Comparison of ENCODE assay signal across 8 cellular contexts in genomic region chr16:2882460-2883026, GRCh38. TPM values are rescaled to one million over a fixed set of nuclear protein-coding genes. Genes with fewer than 3 reads are reported as not detected.
DNase-seq lines count a peak whose midpoint lies in the region; ATAC-seq and TF ChIP-seq lines count a peak whose summit lies in the region.

No MANE protein-coding gene starts in this region.

- H3K36me3 ChIP-seq in adrenal gland (replicated peaks in 1 of 2) (no peaks in the 10 kb centered on the region), heart left ventricle (no peaks in the 10 kb centered on the region), trophoblast cell (ENCODE audit: control insufficient read depth in 1 of 2, insufficient read depth in 2 of 2, low read length in 2 of 2) (no peaks in the 10 kb centered on the region)

- peak overlapping the region; percentile 78 for H2AFZ ChIP-seq in trophoblast cell (ENCODE audit: insufficient read depth, low read length, poor library complexity)

- peak overlapping the region in 3 of 4 donors; percentile 58 to 94 (median 77) for H3K4me3 ChIP-seq in adrenal gland
- peak overlapping the region; percentile 54 to 99 (median 88) for H3K4me3 ChIP-seq in heart left ventricle
- peak overlapping the region; percentile 75 for H3K4me3 ChIP-seq in trophoblast cell (ENCODE audit: low read depth, low read length)

- H3K4me1 Mint-ChIP-seq in type B pancreatic cell (ENCODE audit: unreplicated experiment), result peaks cover 9% of the 10 kb centered on the region

- H2BK5ac ChIP-seq in trophoblast cell (ENCODE audit: low read depth, low read length, poor library complexity), result no peak overlapping the region

- no peak overlapping the region for H3K4ac ChIP-seq in trophoblast cell (ENCODE audit: low read depth, low read length)

- H2BK120ac ChIP-seq in trophoblast cell (ENCODE audit: insufficient read depth, low read length, poor library complexity), result no peak overlapping the region

- no peaks in the 10 kb centered on the region for H3K27me3 Mint-ChIP-seq in type B pancreatic cell

- H3K4me1 ChIP-seq in adrenal gland (replicated peaks in 1 of 2) (peaks cover 7 to 11% of the 10 kb centered on the region in 2 donors), heart left ventricle (peaks cover 0 to 16% (median 8%) of the 10 kb centered on the region in 12 donors), trophoblast cell (ENCODE audit: control insufficient read depth in 1 of 2, insufficient read depth in 2 of 2, low read length in 2 of 2) (peaks cover 5 to 9% of the 10 kb centered on the region in 2 experiments)

- H3K9me3 ChIP-seq in adrenal gland (replicated peaks in 1 of 3) (no peaks in the 10 kb centered on the region), heart left ventricle (peaks cover 0 to 4% (median 0%) of the 10 kb centered on the region in 12 donors), trophoblast cell (ENCODE audit: insufficient read depth, low read depth, low read length) (no peaks in the 10 kb centered on the region)

- H3K4me3 Mint-ChIP-seq in type B pancreatic cell, result peak overlapping the region; percentile 97

- intact Hi-C loops in adrenal gland (cut with DNase I) (no loop called here), heart left ventricle (cut with DNase I) (loop anchor here in 9 of 10 donors (2.0 kb wide), 2 partner anchors 20 to 22 kb away; no protein-coding TSS in a partner anchor)

- H4K8ac ChIP-seq in trophoblast cell (ENCODE audit: low read depth, low read length), result peak overlapping the region; percentile 64

- peaks cover 6% of the 10 kb centered on the region for H3K36me3 Mint-ChIP-seq in type B pancreatic cell

- peaks cover 5% of the 10 kb centered on the region for H3K79me2 ChIP-seq in trophoblast cell (ENCODE audit: control insufficient read depth, insufficient read depth, low read length, poor library complexity)

- no peak overlapping the region for H3K23ac ChIP-seq in trophoblast cell (ENCODE audit: low read length)

- peak overlapping the region; percentile 86 for H3K4me2 ChIP-seq in trophoblast cell (ENCODE audit: low read length)

- no peak overlapping the region for H3K18ac ChIP-seq in trophoblast cell (ENCODE audit: low read length)

- peaks cover 5% of the 10 kb centered on the region for H3K79me1 ChIP-seq in trophoblast cell (ENCODE audit: low read length)

- H3K14ac ChIP-seq in trophoblast cell (ENCODE audit: low read length), result no peak overlapping the region

- TF ChIP-seq POLR2A in GM10847 (IDR thresholded peaks at IDR 0.05; ENCODE audit: extremely low read depth, insufficient read length) (peak; percentile 25), adrenal gland (IDR thresholded peaks at IDR 0.05) (no peak), heart left ventricle (IDR thresholded peaks at IDR 0.05) (peak in 1 of 2 donors; percentile 5)

- peak overlapping the region; percentile 58 to 98 (median 97) for H3K27ac ChIP-seq in adrenal gland
- H3K27ac ChIP-seq in heart left ventricle, result peak overlapping the region; percentile 70 to 99 (median 96)
- no peak overlapping the region for H3K27ac ChIP-seq in trophoblast cell (ENCODE audit: low read depth, low read length)

- peak overlapping the region; percentile 98 for H3K27ac Mint-ChIP-seq in type B pancreatic cell

- no peak overlapping the region for H2AK5ac ChIP-seq in trophoblast cell (ENCODE audit: low read length)

- H3K27me3 ChIP-seq in adrenal gland, result no peaks in the 10 kb centered on the region
- no peaks in the 10 kb centered on the region for H3K27me3 ChIP-seq in heart left ventricle
- no peaks in the 10 kb centered on the region for H3K27me3 ChIP-seq in trophoblast cell (ENCODE audit: insufficient read depth, low read length)

- TF ChIP-seq CTCF in adrenal gland (IDR thresholded peaks at IDR 0.05), result no peak
- no peak for TF ChIP-seq CTCF in heart left ventricle (IDR thresholded peaks at IDR 0.05)
- no peak for TF ChIP-seq CTCF in type B pancreatic cell (conservative IDR thresholded peaks at IDR 0.05)

- WGBS in adrenal gland, 4 donors, result 0 to 1% (median 0%) methylated on average over 1 to 34 of the region's 34 CpGs
- 0 to 1% (median 0%) methylated on average over 32 to 34 of the region's 34 CpGs for WGBS in heart left ventricle, 4 donors
- WGBS in trophoblast cell (ENCODE audit: extremely low coverage, insufficient coverage, insufficient read length), result no CpG with 5 or more reads among the region's 34 CpGs

- H3K9me3 Mint-ChIP-seq in type B pancreatic cell, result no peaks in the 10 kb centered on the region

- no peak overlapping the region for H2BK12ac ChIP-seq in trophoblast cell (ENCODE audit: low read length)

- DNase-seq in NCI-H1105 treated with DMSO at 0.1 percent for 48 hours (lab: John Stamatoyannopoulos, UW) (peak; percentile 86), SKM-1 treated with dmso at 0.1 percent for 144 hours (lab: John Stamatoyannopoulos, UW; ENCODE audit: unreplicated experiment) (peak; percentile 96), adrenal gland (peak; percentile 96 to 100 (median 99)), heart left ventricle (peak; percentile 97 to 99 (median 98)), trophoblast cell (peak; percentile 95 to 98), type B pancreatic cell (ENCODE audit: extremely low spot score, unreplicated experiment) (peak; percentile 92)

- no peak overlapping the region for H4K91ac ChIP-seq in trophoblast cell (ENCODE audit: low read depth, low read length)

- ATAC-seq in HG02678 (IDR thresholded peaks at IDR 0.05; ENCODE audit: unreplicated experiment) (peak; percentile 92), heart left ventricle (peak; percentile 98 to 99 (median 98))

- no peak overlapping the region for H4K12ac ChIP-seq in trophoblast cell (ENCODE audit: low read depth, low read length)

- no peak overlapping the region for H3K9ac ChIP-seq in trophoblast cell (ENCODE audit: low read length)

RNA-seq across cellular contexts. Expression of gene FLYWCH2, which starts 0.5 kb away (rescaled TPM):
- 100 to 1,000 TPM in 4 of 8 donors, 10 to 100 TPM in 4; 28.8 to 232 (median 93.4) TPM for total RNA-seq in adrenal gland
- polyA plus RNA-seq in adrenal gland, result 10 to 100 TPM; 16.7 to 87.1 (median 49.5) TPM
- total RNA-seq in heart left ventricle, result 10 to 100 TPM; 20.1 to 64.1 (median 22.6) TPM
- polyA plus RNA-seq in heart left ventricle, result 10 to 100 TPM; 35.3 to 53.4 TPM
- 10.0 and 10.5 TPM in 2 replicates for polyA plus RNA-seq in trophoblast cell (2013)
- 43.1 and 45.9 TPM in 2 replicates for total RNA-seq in type B pancreatic cell (ENCODE audit: low replicate concordance)

RNA-seq across cellular contexts. Expression of gene PRSS22, which starts 24.6 kb away (rescaled TPM):
- total RNA-seq in adrenal gland (under 1 TPM in 2 of 8 donors, not detected in 6; 0.32 to 0.41 TPM), heart left ventricle (not detected), type B pancreatic cell (ENCODE audit: low replicate concordance) (42.5 and 56.8 TPM in 2 replicates)
- polyA plus RNA-seq in adrenal gland (under 1 TPM in 1 of 3 donors, not detected in 2; 0.07 TPM), heart left ventricle (not detected)
- polyA plus RNA-seq in trophoblast cell (2013), result 1.9 and 2.0 TPM in 2 replicates

RNA-seq across cellular contexts. Expression of gene FLYWCH1, which starts 29.2 kb away (rescaled TPM):
- total RNA-seq in adrenal gland (10 to 100 TPM; 31.9 to 89.8 (median 50.4) TPM), heart left ventricle (10 to 100 TPM; 26.3 to 48.4 (median 34.2) TPM), type B pancreatic cell (ENCODE audit: low replicate concordance) (17.8 and 28.6 TPM in 2 replicates)
- polyA plus RNA-seq in adrenal gland (10 to 100 TPM in 2 of 3 donors, 1 to 10 TPM in 1; 3.3 to 79.7 (median 55.6) TPM), heart left ventricle (10 to 100 TPM; 28.3 to 29.1 TPM)
- polyA plus RNA-seq in trophoblast cell (2013), result 9.8 and 9.9 TPM in 2 replicates

RNA-seq across cellular contexts. Expression of gene ZG16B, which starts 52.4 kb away (rescaled TPM):
- total RNA-seq in adrenal gland (1 to 10 TPM in 3 of 8 donors, under 1 TPM in 3, not detected in 2; 0.41 to 1.5 (median 0.94) TPM), heart left ventricle (1 to 10 TPM in 1 of 9 donors, under 1 TPM in 1, not detected in 7; 0.50 to 3.0 TPM), type B pancreatic cell (ENCODE audit: low replicate concordance) (1.5 and 1.7 TPM in 2 replicates)
- polyA plus RNA-seq in adrenal gland (under 1 TPM in 2 of 3 donors, not detected in 1; 0.35 to 0.81 TPM), heart left ventricle (not detected)
- polyA plus RNA-seq in trophoblast cell (2013), result not detected in 2 replicates

Comparison
In these comparisons a context has a peak if more than half of its experiments do, and no peak if none do; other contexts are left out.
1. RNA of gene PRSS22, which starts 24.6 kb away (total RNA-seq): 42.5 to 56.8 TPM in type B pancreatic cell; 0.32 to 0.41 TPM in adrenal gland and not detected in heart left ventricle; every median in the first group is over 10 times any median in the second.
2. intact Hi-C loops: an anchor here in heart left ventricle (2.0 kb wide); none called in adrenal gland.
3. Peak in every context shown above with its lines, with median percentiles within 50 percentile points of each other: DNase-seq and H3K4me3 ChIP-seq.